In the genomic region with DNA sequence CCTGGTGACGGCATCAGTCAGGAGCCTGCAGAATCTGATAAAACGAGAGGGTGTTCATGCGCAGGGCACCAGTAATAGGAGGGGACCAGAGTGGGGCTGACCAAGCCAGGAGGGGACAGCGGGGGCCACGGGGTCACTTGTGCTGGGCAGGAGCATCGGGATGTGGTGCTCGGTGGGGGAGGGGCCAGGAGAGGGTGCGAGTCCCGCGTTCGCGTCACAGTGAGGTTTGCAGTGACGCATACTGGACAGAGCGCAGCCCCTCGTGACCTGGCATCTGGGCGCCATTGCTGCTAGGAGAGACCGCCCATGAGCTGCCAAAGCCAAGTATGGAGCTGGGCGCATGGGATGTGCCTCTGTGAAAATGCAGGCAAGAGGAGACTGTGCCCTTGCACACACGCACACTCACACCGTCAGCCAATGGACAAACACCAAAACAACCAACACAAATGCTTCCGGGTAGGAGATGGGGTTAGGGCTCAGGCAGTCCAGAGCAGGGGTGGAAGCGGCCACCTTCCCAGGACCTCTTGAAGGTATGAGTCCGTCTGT, we compare ENCODE assay signal across 21 cellular contexts. TPM values are rescaled to one million over a fixed set of nuclear protein-coding genes. Genes with fewer than 3 reads are reported as not detected.
DNase-seq lines count a peak whose midpoint lies in the region; ATAC-seq, FAIRE-seq and TF ChIP-seq lines count a peak whose summit lies in the region.
"Had no signal": no experiment of that assay in that cellular context is flagged by ENCODE, and none has a peak within 500 bp of the region (broad histone marks: within the 10 kb centered on the region; RNA-seq: fewer than 3 reads in every experiment).

No MANE protein-coding gene starts in this region.

- H3K27me3 ChIP-seq in K562 (ENCODE audit: control insufficient read depth in 2 of 2, insufficient read depth in 2 of 2, low read length in 2 of 2) (no peaks in the 10 kb centered on the region), neuronal stem cell (ENCODE audit: control insufficient read depth in 3 of 3, insufficient read depth in 3 of 3, low read depth in 1 of 3, low read length in 3 of 3) (no peaks in the 10 kb centered on the region)
- H3K27me3 ChIP-seq: BE2C had no signal

- CTCF ChIA-PET in RWPE1 (lab: Yijun Ruan, JAX) (no interaction called here), K562 (lab: Yijun Ruan, JAX; ENCODE audit: low intra/inter-chr PET ratio) (no interaction called here)

- no peaks in the 10 kb centered on the region for H3K9me3 ChIP-seq in K562 (replicated peaks; ENCODE audit: control insufficient read depth, insufficient read depth, low read depth, low read length)
- no peaks in the 10 kb centered on the region for H3K9me3 ChIP-seq in neuronal stem cell (replicated peaks in 1 of 2; ENCODE audit: control insufficient read depth in 2 of 2, insufficient read depth in 1 of 2, low read depth in 1 of 2, low read length in 2 of 2)
- H3K9me3 ChIP-seq: BE2C, HAP-1 had no signal

- H4K20me1 ChIP-seq in K562 (replicated peaks; ENCODE audit: control insufficient read depth, insufficient read depth, low read length), result 0 out of 2 replicates have a peak, but pooled peaks cover 4% of the 10 kb centered on the region

- intact Hi-C loops in K562 (cut with micrococcal nuclease), result no loop called here
- intact Hi-C loops in posterior vena cava (cut with DNase I), result no loop called here

- H2AK5ac ChIP-seq in neuronal stem cell (ENCODE audit: low read depth, low read length), result no peak overlapping the region

- H2BK120ac ChIP-seq in neuronal stem cell (ENCODE audit: low read depth, low read length), result no peak overlapping the region

- no peak overlapping the region for H2BK15ac ChIP-seq in neuronal stem cell (ENCODE audit: low read length)

- no peak overlapping the region for H3K4me3 ChIP-seq in K562
- H3K4me3 ChIP-seq in neuronal stem cell (ENCODE audit: low read length in 2 of 2), result peak overlapping the region in 1 of 2 donors; percentile 48
- H3K4me3 ChIP-seq: HAP-1 had no signal

- H3K18ac ChIP-seq in neuronal stem cell (ENCODE audit: low read length), result no peak overlapping the region

- TF ChIP-seq EP300 in K562 (IDR thresholded peaks at IDR 0.05; ENCODE audit: low read length), result no peak

- TF ChIP-seq POLR2A in K562 (conservative IDR thresholded peaks at IDR 0.05) (no peak), erythroblast (IDR thresholded peaks at IDR 0.05; ENCODE audit: low read length) (no peak)

- peaks cover 0 to 4% of the 10 kb centered on the region in 2 experiments; a peak in 1 of 5 replicates for H3K4me1 ChIP-seq in K562 (replicated peaks in 1 of 2; ENCODE audit: control insufficient read depth in 2 of 2, insufficient read depth in 2 of 2, low read length in 2 of 2)
- no peaks in the 10 kb centered on the region for H3K4me1 ChIP-seq in neuronal stem cell (ENCODE audit: control insufficient read depth in 2 of 2, insufficient read depth in 1 of 2, low read depth in 1 of 2, low read length in 2 of 2)
- H3K4me1 ChIP-seq: HAP-1 had no signal

- no peak overlapping the region for H3K14ac ChIP-seq in neuronal stem cell (ENCODE audit: low read length)

- peak overlapping the region; percentile 16; the same call in 1 of the 2 replicates for H3K27ac ChIP-seq in RWPE1
- H3K27ac ChIP-seq in K562 (ENCODE audit: extremely low read depth, low read depth, low read length), result no peak overlapping the region
- no peak overlapping the region for H3K27ac ChIP-seq in neuronal stem cell (replicated peaks; ENCODE audit: low read length)

- H4K91ac ChIP-seq in neuronal stem cell (ENCODE audit: low read depth, low read length, poor library complexity), result no peak overlapping the region

- ATAC-seq in K562, result no peak

- TF ChIP-seq RAD21 in K562 (CRISPR knock-in tag; conservative IDR thresholded peaks at IDR 0.05 in 1 of 2, IDR thresholded peaks at IDR 0.05 in 1 of 2), result no peak

- H3K9ac ChIP-seq in K562 (ENCODE audit: insufficient read depth in 1 of 2, low read depth in 2 of 2, low read length in 2 of 2), result no peak overlapping the region; a peak in 1 of 4 replicates
- no peak overlapping the region for H3K9ac ChIP-seq in neuronal stem cell (ENCODE audit: low read depth, low read length, poor library complexity)

- H4K8ac ChIP-seq in neuronal stem cell (ENCODE audit: low read depth, low read length), result peak overlapping the region; percentile 19

- BruUV-seq in K562 (replicated peaks; lab: Mats Ljungman, UMichigan), result no TSS peak

- H3K36me3 ChIP-seq in K562 (ENCODE audit: control insufficient read depth, insufficient read depth, low read length) (peaks cover 59% of the 10 kb centered on the region; the same call in 2 of the 3 replicates), neuronal stem cell (replicated peaks in 1 of 2; ENCODE audit: control insufficient read depth in 2 of 2, insufficient read depth in 2 of 2, low read length in 2 of 2) (peaks cover 43 to 73% of the 10 kb centered on the region in 2 donors)

- in situ Hi-C loops in K562 (cut with MboI), result no loop called here

- FAIRE-seq in K562 (lab: Jason Lieb, UNC), result no peak
- FAIRE-seq: A204.1, GM12891, GM19239, H1 had no signal

- WGBS in K562 (ENCODE audit: insufficient coverage, low coverage, missing lambda C conversion rate), result 83% methylated on average over 17 of the region's 23 CpGs
- WGBS in neuronal stem cell (ENCODE audit: extremely low coverage in 2 of 2, insufficient read length in 2 of 2, insufficient replicate concordance in 1 of 2), 2 donors, result no CpG with 5 or more reads among the region's 23 CpGs

- POLR2A ChIA-PET in RWPE1 (lab: Yijun Ruan, JAX; ENCODE audit: low non-redundant PET) (interaction anchor here (0.7 kb wide), 1 partner anchor 35 kb away, joined by 3 read pairs; no protein-coding TSS in a partner anchor), K562 (lab: Yijun Ruan, JAX) (no interaction called here)

- peaks cover 3% of the 10 kb centered on the region for H3K9me1 ChIP-seq in K562 (ENCODE audit: control insufficient read depth, insufficient read depth, low read length)

- peaks cover 9% of the 10 kb centered on the region for H3K79me1 ChIP-seq in neuronal stem cell (ENCODE audit: low read depth, low read length)

- no peak overlapping the region for H2AFZ ChIP-seq in K562 (ENCODE audit: low read depth, low read length)
- no peak overlapping the region for H2AFZ ChIP-seq in neuronal stem cell (ENCODE audit: low read length)

- no peak overlapping the region for H2BK5ac ChIP-seq in neuronal stem cell (ENCODE audit: low read length)

- TF ChIP-seq CTCF in RWPE1 (conservative IDR thresholded peaks at IDR 0.05; ENCODE audit: low read depth), result no peak
- TF ChIP-seq CTCF in K562 (IDR thresholded peaks at IDR 0.05 in 2 of 3, conservative IDR thresholded peaks at IDR 0.05 in 1 of 3; ENCODE audit: insufficient read depth in 2 of 3, low read depth in 1 of 3, low read length in 3 of 3), result no peak

- no peaks in the 10 kb centered on the region for H3K79me2 ChIP-seq in K562 (ENCODE audit: control insufficient read depth, insufficient read depth, low read length)

- no peak for DNase-seq in RWPE1 (ENCODE audit: low spot score)
- DNase-seq in K562 (ENCODE audit: extremely low read depth in 1 of 4, low spot score in 3 of 4), result no peak
- no peak for DNase-seq in neuronal stem cell (ENCODE audit: low spot score)
- no peak for DNase-seq in erythroblast (lab: John Stamatoyannopoulos, UW)
- no peak for DNase-seq in GM03348 (ENCODE audit: low spot score)
- DNase-seq in posterior vena cava (ENCODE audit: low spot score), result no peak
- DNase-seq: ACHN; BE2C; CD4-positive, CD25-positive, alpha-beta regulatory T cell; CD8-positive, alpha-beta memory T cell; COR-L47; DMS53; DND-41; EL had no signal

- peak overlapping the region; percentile 22 for H3K23ac ChIP-seq in neuronal stem cell (ENCODE audit: low read depth, low read length, poor library complexity)

- H3K4me2 ChIP-seq in K562 (ENCODE audit: insufficient read depth, low read length), result no peak overlapping the region
- peak overlapping the region; percentile 14 for H3K4me2 ChIP-seq in neuronal stem cell (ENCODE audit: insufficient read depth, low read length, poor library complexity, severe bottlenecking)

- H3K4ac ChIP-seq in neuronal stem cell (ENCODE audit: low read length), result no peak overlapping the region

- no peak overlapping the region for H2BK12ac ChIP-seq in neuronal stem cell (ENCODE audit: low read length)

RNA-seq across cellular contexts. Expression of a gene that starts 13.9 kb away (rescaled TPM):
- 78.3 and 113 TPM in 2 replicates for total RNA-seq in K562 (2011; cell fraction: chromatin; rRNA removed; ENCODE audit: low replicate concordance)
- 67.9 and 70.7 TPM in 2 replicates for total RNA-seq in K562 (2011; cell fraction: nucleolus; rRNA removed)
- total RNA-seq in K562 (2011; cell fraction: nucleoplasm; rRNA removed), result 77.2 and 104 TPM in 2 replicates
- total RNA-seq in K562 (2014; rRNA removed), result 44.6 and 63.8 TPM in 2 replicates
- total RNA-seq in K562 (2014; rRNA removed; fragmentation: Illumina TruSeq; extraction: Trizol), result 21.5 and 21.7 TPM in 2 replicates
- total RNA-seq in K562 (2015; rRNA removed; fragmentation: Illumina TruSeq; extraction: Trizol), result 39.6 and 44.5 TPM in 2 replicates
- total RNA-seq in K562 (2021), result 65.1 and 67.5 TPM in 2 replicates
- polyA plus RNA-seq in K562 (2011; rRNA removed), result 32.3 and 33.1 TPM in 2 replicates
- polyA plus RNA-seq in K562 (2011; cell fraction: cytosol; rRNA removed), result 43.6 and 66.7 TPM in 2 replicates
- polyA plus RNA-seq in K562 (2011; cell fraction: nucleus; rRNA removed), result 27.6 and 41.4 TPM in 2 replicates
- polyA plus RNA-seq in K562 (2012), result 35.8 and 52.8 TPM in 2 replicates
- 53.9 and 66.5 TPM in 2 replicates for polyA plus RNA-seq in K562 (2014; fragmentation: Illumina TruSeq; extraction: Trizol)
- polyA plus RNA-seq in K562 (2014; fragmentation: Nextera tagmentation; extraction: Ambion mirVana), result 1 to 10 TPM; 8.7 to 9.3 TPM
- polyA plus RNA-seq in K562 (2014; rRNA removed), result 58.9 and 67.2 TPM in 2 replicates
- polyA minus RNA-seq in K562 (2011; rRNA and poly(A)+ RNA removed), result 20.0 and 26.4 TPM in 2 replicates
- polyA minus RNA-seq in K562 (2011; cell fraction: cytosol; rRNA and poly(A)+ RNA removed), result 21.5 and 30.5 TPM in 2 replicates
- 14.5 and 18.4 TPM in 2 replicates for polyA minus RNA-seq in K562 (2011; cell fraction: nucleus; rRNA and poly(A)+ RNA removed)
- polyA plus RNA-seq in neuronal stem cell (2013, experiment 1 of 2), result 24.2 TPM
- polyA plus RNA-seq in neuronal stem cell (2013, experiment 2 of 2), result 25.1 TPM
- total RNA-seq in posterior vena cava, result 10 to 100 TPM; 19.8 to 23.8 TPM

RNA-seq across cellular contexts. Expression of a gene that starts 25.4 kb away (rescaled TPM):
- 73.1 and 90.7 TPM in 2 replicates for total RNA-seq in K562 (2011; cell fraction: chromatin; rRNA removed; ENCODE audit: low replicate concordance)
- 42.7 and 52.5 TPM in 2 replicates for total RNA-seq in K562 (2011; cell fraction: nucleolus; rRNA removed)
- 50.7 and 61.9 TPM in 2 replicates for total RNA-seq in K562 (2011; cell fraction: nucleoplasm; rRNA removed)
- 17.5 and 22.4 TPM in 2 replicates for total RNA-seq in K562 (2014; rRNA removed)
- total RNA-seq in K562 (2014; rRNA removed; fragmentation: Illumina TruSeq; extraction: Trizol), result 10.8 and 12.8 TPM in 2 replicates
- total RNA-seq in K562 (2015; rRNA removed; fragmentation: Illumina TruSeq; extraction: Trizol), result 15.1 and 15.2 TPM in 2 replicates
- 21.1 and 21.3 TPM in 2 replicates for total RNA-seq in K562 (2021)
- 19.6 and 22.3 TPM in 2 replicates for polyA plus RNA-seq in K562 (2011; rRNA removed)
- polyA plus RNA-seq in K562 (2011; cell fraction: cytosol; rRNA removed), result 20.5 and 44.1 TPM in 2 replicates
- polyA plus RNA-seq in K562 (2011; cell fraction: nucleus; rRNA removed), result 37.1 and 62.5 TPM in 2 replicates
- polyA plus RNA-seq in K562 (2012), result 15.5 and 18.1 TPM in 2 replicates
- 14.9 and 15.3 TPM in 2 replicates for polyA plus RNA-seq in K562 (2014; fragmentation: Illumina TruSeq; extraction: Trizol)
- polyA plus RNA-seq in K562 (2014; fragmentation: Nextera tagmentation; extraction: Ambion mirVana), result 1 to 10 TPM; 2.7 to 3.0 TPM
- polyA plus RNA-seq in K562 (2014; rRNA removed), result 28.3 and 32.6 TPM in 2 replicates
- 7.9 and 11.9 TPM in 2 replicates for polyA minus RNA-seq in K562 (2011; rRNA and poly(A)+ RNA removed)
- polyA minus RNA-seq in K562 (2011; cell fraction: cytosol; rRNA and poly(A)+ RNA removed), result 13.6 and 15.9 TPM in 2 replicates
- 21.1 and 22.5 TPM in 2 replicates for polyA minus RNA-seq in K562 (2011; cell fraction: nucleus; rRNA and poly(A)+ RNA removed)
- 13.7 TPM for polyA plus RNA-seq in neuronal stem cell (2013, experiment 1 of 2)
- 13.4 TPM for polyA plus RNA-seq in neuronal stem cell (2013, experiment 2 of 2)
- total RNA-seq in posterior vena cava, result 10 to 100 TPM in 1 of 2 donors, 1 to 10 TPM in 1; 9.7 to 10.3 TPM

RNA-seq across cellular contexts. Expression of a gene that starts 25.8 kb away (rescaled TPM):
- 103 and 137 TPM in 2 replicates for total RNA-seq in K562 (2011; cell fraction: chromatin; rRNA removed; ENCODE audit: low replicate concordance)
- 121 and 134 TPM in 2 replicates for total RNA-seq in K562 (2011; cell fraction: nucleolus; rRNA removed)
- 107 and 114 TPM in 2 replicates for total RNA-seq in K562 (2011; cell fraction: nucleoplasm; rRNA removed)
- total RNA-seq in K562 (2014; rRNA removed) (490 and 510 TPM in 2 replicates), K562 (2014; rRNA removed; fragmentation: Illumina TruSeq; extraction: Trizol) (263 and 283 TPM in 2 replicates), K562 (2015; rRNA removed; fragmentation: Illumina TruSeq; extraction: Trizol) (289 and 308 TPM in 2 replicates), K562 (2021) (413 and 431 TPM in 2 replicates), posterior vena cava (100 to 1,000 TPM; 179 to 194 TPM)
- polyA plus RNA-seq in K562 (2011; rRNA removed) (404 and 422 TPM in 2 replicates), K562 (2014; fragmentation: Illumina TruSeq; extraction: Trizol) (257 and 356 TPM in 2 replicates), K562 (2014; fragmentation: Nextera tagmentation; extraction: Ambion mirVana) (100 to 1,000 TPM; 303 to 393 TPM), K562 (2014; rRNA removed) (472 and 507 TPM in 2 replicates)
- 449 and 653 TPM in 2 replicates for polyA plus RNA-seq in K562 (2011; cell fraction: cytosol; rRNA removed)
- polyA plus RNA-seq in K562 (2011; cell fraction: nucleus; rRNA removed), result 316 and 321 TPM in 2 replicates
- 293 and 411 TPM in 2 replicates for polyA plus RNA-seq in K562 (2012)
- polyA minus RNA-seq in K562 (2011; rRNA and poly(A)+ RNA removed), result 166 and 211 TPM in 2 replicates
- polyA minus RNA-seq in K562 (2011; cell fraction: cytosol; rRNA and poly(A)+ RNA removed), result 85.6 and 105 TPM in 2 replicates
- polyA minus RNA-seq in K562 (2011; cell fraction: nucleus; rRNA and poly(A)+ RNA removed), result 46.9 and 66.2 TPM in 2 replicates
- 299 TPM for polyA plus RNA-seq in neuronal stem cell (2013, experiment 1 of 2)
- polyA plus RNA-seq in neuronal stem cell (2013, experiment 2 of 2), result 308 TPM

RNA-seq across cellular contexts. Expression of a gene that starts 46.7 kb away (rescaled TPM):
- 47.0 and 71.4 TPM in 2 replicates for total RNA-seq in K562 (2011; cell fraction: chromatin; rRNA removed; ENCODE audit: low replicate concordance)
- 35.4 and 42.2 TPM in 2 replicates for total RNA-seq in K562 (2011; cell fraction: nucleolus; rRNA removed)
- total RNA-seq in K562 (2011; cell fraction: nucleoplasm; rRNA removed), result 57.3 and 73.7 TPM in 2 replicates
- total RNA-seq in K562 (2014; rRNA removed) (20.2 and 24.8 TPM in 2 replicates), K562 (2014; rRNA removed; fragmentation: Illumina TruSeq; extraction: Trizol) (12.8 and 13.1 TPM in 2 replicates), K562 (2015; rRNA removed; fragmentation: Illumina TruSeq; extraction: Trizol) (21.2 and 21.8 TPM in 2 replicates), K562 (2021) (32.7 and 36.0 TPM in 2 replicates), posterior vena cava (10 to 100 TPM; 24.4 to 26.3 TPM)
- polyA plus RNA-seq in K562 (2011; rRNA removed) (22.6 and 25.8 TPM in 2 replicates), K562 (2014; fragmentation: Illumina TruSeq; extraction: Trizol) (19.5 and 25.0 TPM in 2 replicates), K562 (2014; fragmentation: Nextera tagmentation; extraction: Ambion mirVana) (under 1 TPM; 0.66 to 0.83 TPM), K562 (2014; rRNA removed) (26.5 and 27.8 TPM in 2 replicates)
- 19.5 and 43.4 TPM in 2 replicates for polyA plus RNA-seq in K562 (2011; cell fraction: cytosol; rRNA removed)
- 40.4 and 59.2 TPM in 2 replicates for polyA plus RNA-seq in K562 (2011; cell fraction: nucleus; rRNA removed)
- 25.9 and 36.4 TPM in 2 replicates for polyA plus RNA-seq in K562 (2012)
- polyA minus RNA-seq in K562 (2011; rRNA and poly(A)+ RNA removed), result 16.3 and 20.9 TPM in 2 replicates
- 13.7 and 20.2 TPM in 2 replicates for polyA minus RNA-seq in K562 (2011; cell fraction: cytosol; rRNA and poly(A)+ RNA removed)
- 14.7 and 21.3 TPM in 2 replicates for polyA minus RNA-seq in K562 (2011; cell fraction: nucleus; rRNA and poly(A)+ RNA removed)
- 74.7 TPM for polyA plus RNA-seq in neuronal stem cell (2013, experiment 1 of 2)
- 78.8 TPM for polyA plus RNA-seq in neuronal stem cell (2013, experiment 2 of 2)

RNA-seq across cellular contexts. Expression of a gene that starts 51.1 kb away (rescaled TPM):
- total RNA-seq in K562 (2011; cell fraction: chromatin; rRNA removed; ENCODE audit: low replicate concordance), result not detected in 2 replicates
- not detected in 2 replicates for total RNA-seq in K562 (2011; cell fraction: nucleolus; rRNA removed)
- total RNA-seq in K562 (2011; cell fraction: nucleoplasm; rRNA removed), result not detected in 2 replicates
- total RNA-seq in K562 (2014; rRNA removed) (not detected in 2 replicates), K562 (2014; rRNA removed; fragmentation: Illumina TruSeq; extraction: Trizol) (not detected in 2 replicates), K562 (2015; rRNA removed; fragmentation: Illumina TruSeq; extraction: Trizol) (not detected in 2 replicates), K562 (2021) (not detected in 2 replicates), posterior vena cava (not detected)
- polyA plus RNA-seq in K562 (2011; rRNA removed) (not detected in 2 replicates), K562 (2014; fragmentation: Illumina TruSeq; extraction: Trizol) (not detected in 2 replicates), K562 (2014; fragmentation: Nextera tagmentation; extraction: Ambion mirVana) (not detected), K562 (2014; rRNA removed) (not detected in 2 replicates)
- not detected in 2 replicates for polyA plus RNA-seq in K562 (2011; cell fraction: cytosol; rRNA removed)
- not detected in 2 replicates for polyA plus RNA-seq in K562 (2011; cell fraction: nucleus; rRNA removed)
- polyA plus RNA-seq in K562 (2012), result not detected in 2 replicates
- not detected in 2 replicates for polyA minus RNA-seq in K562 (2011; rRNA and poly(A)+ RNA removed)
- polyA minus RNA-seq in K562 (2011; cell fraction: cytosol; rRNA and poly(A)+ RNA removed), result not detected in 2 replicates
- not detected in 2 replicates for polyA minus RNA-seq in K562 (2011; cell fraction: nucleus; rRNA and poly(A)+ RNA removed)
- polyA plus RNA-seq in neuronal stem cell (2013, experiment 1 of 2), result 1.4 TPM
- polyA plus RNA-seq in neuronal stem cell (2013, experiment 2 of 2), result 1.4 TPM
- total RNA-seq: CD4-positive, CD25-positive, alpha-beta regulatory T cell; CD8-positive, alpha-beta memory T cell; G401 had no signal
- polyA plus RNA-seq: CD4-positive, CD25-positive, alpha-beta regulatory T cell; CD8-positive, alpha-beta memory T cell; IgD-negative memory B cell had no signal
